In genomic region chr7:131629203-131629871, GRCh38 we compare ENCODE assay signal across 11 cellular contexts.
DNase-seq lines count a peak whose midpoint lies in the region; ATAC-seq and TF ChIP-seq lines count a peak whose summit lies in the region.
"Had no signal": no experiment of that assay in that cellular context is flagged by ENCODE, and none has a peak within 500 bp of the region (broad histone marks: within the 10 kb centered on the region; RNA-seq: fewer than 3 reads in every experiment).

No MANE protein-coding gene starts in this region.

- H3K23ac ChIP-seq in IMR-90 (ENCODE audit: low read depth, low read length), result peak overlapping the region; percentile 93

- H3K4ac ChIP-seq in IMR-90 (ENCODE audit: low read depth, low read length), result peak overlapping the region; percentile 89

- intact Hi-C loops in IMR-90 (cut with micrococcal nuclease) (no loop called here), left lung (cut with DNase I) (no loop called here)
- intact Hi-C loops in naive thymus-derived CD4-positive, alpha-beta T cell (cut with micrococcal nuclease), result no loop called here

- peak overlapping the region; percentile 91; the same call in 2 of the 3 replicates for H2BK15ac ChIP-seq in IMR-90 (ENCODE audit: low read depth, low read length)

- H3K27ac Mint-ChIP-seq in naive thymus-derived CD4-positive, alpha-beta T cell, result no peak overlapping the region

- H3K36me3 ChIP-seq in IMR-90 (ENCODE audit: control insufficient read depth, insufficient read depth, low read length), result no peaks in the 10 kb centered on the region
- H3K36me3 ChIP-seq in left lung, result no peaks in the 10 kb centered on the region
- no peaks in the 10 kb centered on the region for H3K36me3 ChIP-seq in naive thymus-derived CD4-positive, alpha-beta T cell (ENCODE audit: control insufficient read depth in 2 of 3, insufficient read depth in 3 of 3, low read length in 3 of 3)

- H3K9me3 ChIP-seq in IMR-90 (ENCODE audit: control insufficient read depth, insufficient read depth, low read length), result no peaks in the 10 kb centered on the region
- no peaks in the 10 kb centered on the region for H3K9me3 ChIP-seq in left lung
- no peaks in the 10 kb centered on the region for H3K9me3 ChIP-seq in naive thymus-derived CD4-positive, alpha-beta T cell (ENCODE audit: control insufficient read depth in 2 of 3, low read length in 3 of 3)

- H3K36me3 Mint-ChIP-seq in naive thymus-derived CD4-positive, alpha-beta T cell, result no peaks in the 10 kb centered on the region

- H4K20me1 ChIP-seq in IMR-90 (ENCODE audit: insufficient read depth, low read length), result no peaks in the 10 kb centered on the region

- peaks cover 0 to 27% (median 15%) of the 10 kb centered on the region in 5 donors for H3K27me3 Mint-ChIP-seq in naive thymus-derived CD4-positive, alpha-beta T cell

- peak overlapping the region; percentile 99 for H2BK120ac ChIP-seq in IMR-90 (ENCODE audit: low read depth, low read length)

- peak overlapping the region; percentile 35 to 87; a peak in 3 of 4 replicates for H4K8ac ChIP-seq in IMR-90 (ENCODE audit: low read depth in 2 of 2, low read length in 2 of 2)

- DNase-seq in 8988T (peak; percentile 66), IMR-90 (peak; percentile 66), dermis blood vessel endothelial cell (peak; percentile 69), left lung (peak in 1 of 2 donors; percentile 61), epidermal melanocyte (ENCODE audit: insufficient read length, low spot score) (no peak)
- DNase-seq in naive thymus-derived CD4-positive, alpha-beta T cell, result no peak
- DNase-seq in stimulated activated CD8-positive, alpha-beta memory T cell treated with anti-CD3 and anti-CD28 coated beads, Interleukin-4, amount 100 ng/mL, for 48 hours, result no peak
- DNase-seq: activated T-cell treated with anti-CD3 and anti-CD28 coated beads, Interleukin-2, amount 50 U/mL, for 4 hours; DMS79 treated with DMSO at 0.1 percent for 48 hours; NCI-H187 treated with DMSO at 0.1 percent for 48 hours had no signal

- TF ChIP-seq POLR2A in IMR-90 (IDR thresholded peaks at IDR 0.05; ENCODE audit: low read depth, low read length), result no peak

- no peak overlapping the region for H3K4me3 Mint-ChIP-seq in naive thymus-derived CD4-positive, alpha-beta T cell
- H3K4me3 Mint-ChIP-seq: activated T-cell treated with anti-CD3 and anti-CD28 coated beads, Interleukin-2, amount 50 U/mL, for 4 hours had no signal

- H3K9me3 Mint-ChIP-seq in naive thymus-derived CD4-positive, alpha-beta T cell, result peaks cover 0 to 1% (median 0%) of the 10 kb centered on the region in 11 donors
- H3K9me3 Mint-ChIP-seq: activated T-cell treated with anti-CD3 and anti-CD28 coated beads, Interleukin-2, amount 50 U/mL, for 4 hours had no signal

- in situ Hi-C loops in IMR-90 (cut with MboI; ENCODE audit: low sequenced_read_pairs), result no loop called here

- H3K18ac ChIP-seq in IMR-90 (ENCODE audit: low read depth, low read length), result no peak overlapping the region

- peak overlapping the region; percentile 84 for H2BK5ac ChIP-seq in IMR-90 (ENCODE audit: low read depth, low read length, poor library complexity, severe bottlenecking)

- no peaks in the 10 kb centered on the region for H3K4me1 Mint-ChIP-seq in naive thymus-derived CD4-positive, alpha-beta T cell

- CTCF ChIA-PET in IMR-90 (lab: Yijun Ruan, JAX), result interaction anchor here (1.0 kb wide), 1 partner anchor 65 kb away, joined by 3 read pairs; no protein-coding TSS in a partner anchor
- CTCF ChIA-PET in naive thymus-derived CD4-positive, alpha-beta T cell (lab: Charles Lee), result no interaction called here

- H2BK20ac ChIP-seq in IMR-90 (ENCODE audit: low read depth, low read length), result peak overlapping the region; percentile 94

- H3K4me1 ChIP-seq in IMR-90 (ENCODE audit: control insufficient read depth, insufficient read depth, low read length), result peaks cover 37% of the 10 kb centered on the region
- peaks cover 0 to 21% of the 10 kb centered on the region in 2 donors for H3K4me1 ChIP-seq in left lung
- no peaks in the 10 kb centered on the region for H3K4me1 ChIP-seq in naive thymus-derived CD4-positive, alpha-beta T cell (ENCODE audit: control insufficient read depth in 2 of 2, insufficient read depth in 2 of 2, low read length in 2 of 2)

- H3K27me3 ChIP-seq in IMR-90 (ENCODE audit: control insufficient read depth, insufficient read depth, low read length) (no peaks in the 10 kb centered on the region), left lung (no peaks in the 10 kb centered on the region)
- no peaks in the 10 kb centered on the region for H3K27me3 ChIP-seq in naive thymus-derived CD4-positive, alpha-beta T cell (ENCODE audit: control insufficient read depth in 2 of 2, insufficient read depth in 2 of 2, low read length in 2 of 2)

- H2AFZ ChIP-seq in IMR-90 (replicated peaks; ENCODE audit: low read length, poor library complexity), result peak overlapping the region; percentile 90

- TF ChIP-seq CTCF in IMR-90 (conservative IDR thresholded peaks at IDR 0.05; ENCODE audit: low read depth, low read length), result no peak
- TF ChIP-seq CTCF in left lung (IDR thresholded peaks at IDR 0.05), result no peak

- H3K14ac ChIP-seq in IMR-90 (replicated peaks; ENCODE audit: low read depth, low read length), result peak overlapping the region; percentile 85

- ATAC-seq in IMR-90 (ENCODE audit: low read depth) (peak; percentile 9; the same call in 1 of the 2 replicates), left lung (peak; percentile 9), GM19035 (IDR thresholded peaks at IDR 0.05; ENCODE audit: unreplicated experiment) (no peak)
- ATAC-seq in naive thymus-derived CD4-positive, alpha-beta T cell, result no peak
- ATAC-seq: activated T-cell treated with anti-CD3 and anti-CD28 coated beads, Interleukin-2, amount 50 U/mL, for 4 hours had no signal

- no peak overlapping the region for H3K9ac ChIP-seq in IMR-90 (ENCODE audit: low read depth, low read length)

- peak overlapping the region; percentile 77 for H4K91ac ChIP-seq in IMR-90 (ENCODE audit: insufficient read depth, low read depth, low read length)

- no peak for TF ChIP-seq RAD21 in IMR-90 (IDR thresholded peaks at IDR 0.05; ENCODE audit: low read length)

- peak overlapping the region; percentile 30; the same call in 1 of the 2 replicates for H3K4me2 ChIP-seq in IMR-90 (ENCODE audit: low read depth, low read length)

- H3K79me1 ChIP-seq in IMR-90 (ENCODE audit: low read depth in 1 of 2, low read length in 2 of 2), result peaks cover 0 to 8% of the 10 kb centered on the region in 2 experiments; a peak in 1 of 4 replicates

- POLR2A ChIA-PET in IMR-90 (lab: Charles Lee; ENCODE audit: unreplicated experiment), result no interaction called here
- POLR2A ChIA-PET in naive thymus-derived CD4-positive, alpha-beta T cell (lab: Charles Lee), result no interaction called here

- peak overlapping the region; percentile 92 for H2AK9ac ChIP-seq in IMR-90 (replicated peaks; ENCODE audit: low read depth, low read length, poor library complexity)

- H3K4me3 ChIP-seq in IMR-90 (ENCODE audit: insufficient read depth, low read depth, low read length) (no peak overlapping the region), left lung (no peak overlapping the region)
- no peak overlapping the region for H3K4me3 ChIP-seq in naive thymus-derived CD4-positive, alpha-beta T cell (ENCODE audit: low read length)

- H2AK5ac ChIP-seq in IMR-90 (ENCODE audit: low read depth, low read length), result peak overlapping the region; percentile 85

- dilution Hi-C loops in IMR-90 (cut with HindIII; ENCODE audit: low sequenced_read_pairs, unreplicated experiment), result no loop called here

- H3K27ac ChIP-seq in IMR-90 (ENCODE audit: insufficient read depth, low read length), result no peak overlapping the region; the same call in 1 of the 2 replicates
- H3K27ac ChIP-seq in left lung, result peak overlapping the region; percentile 7 to 67
- H3K27ac ChIP-seq in naive thymus-derived CD4-positive, alpha-beta T cell (ENCODE audit: low read depth, low read length), result no peak overlapping the region

- no TSS peak for BruUV-seq in IMR-90 (replicated peaks; lab: Mats Ljungman, UMichigan)

- H4K5ac ChIP-seq in IMR-90 (ENCODE audit: low read depth, low read length), result peak overlapping the region; percentile 40; the same call in 1 of the 2 replicates

- no peak overlapping the region for H3K56ac ChIP-seq in IMR-90 (ENCODE audit: extremely low read depth, insufficient read depth, low read length)

- 44% methylated on average over 2 of the region's 14 CpGs; no CpG with 5 or more reads in 1 of the 2 experiments for WGBS in IMR-90 (ENCODE audit: extremely low coverage in 2 of 2, insufficient read length in 1 of 2), 2 experiments

- H3K9me1 ChIP-seq in IMR-90 (ENCODE audit: insufficient read depth, low read length), result peaks cover 47% of the 10 kb centered on the region

TF ChIP-seq in IMR-90, 13 proteins besides CTCF, POLR2A, EP300 and RAD21:
- TF ChIP-seq ELK1 (IDR thresholded peaks at IDR 0.05; ENCODE audit: borderline replicate concordance, low read depth, low read length) (no peak), MAZ (IDR thresholded peaks at IDR 0.05; ENCODE audit: borderline replicate concordance, low read depth, low read length) (no peak), NFE2L2 (IDR thresholded peaks at IDR 0.05; ENCODE audit: low read depth, low read length) (no peak), FOS (IDR thresholded peaks at IDR 0.05; ENCODE audit: low read depth, low read length) (peak; percentile 56), SMC3 (IDR thresholded peaks at IDR 0.05; ENCODE audit: low read depth, low read length) (no peak), MXI1 (IDR thresholded peaks at IDR 0.05; ENCODE audit: borderline replicate concordance, low read depth, low read length) (no peak), BHLHE40 (IDR thresholded peaks at IDR 0.05; ENCODE audit: low read depth, low read length) (no peak), CHD1 (IDR thresholded peaks at IDR 0.05; ENCODE audit: low read depth, low read length) (no peak), MAFK (IDR thresholded peaks at IDR 0.05; ENCODE audit: low read depth, low read length) (no peak)

Comparison
In these comparisons a context has a peak if more than half of its experiments do, and no peak if none do; other contexts are left out.
1. DNase-seq: peak in 8988T (single experiment), IMR-90 (single experiment) and dermis blood vessel endothelial cell (single experiment); none in naive thymus-derived CD4-positive, alpha-beta T cell (0 of 9), stimulated activated CD8-positive, alpha-beta memory T cell treated with anti-CD3 and anti-CD28 coated beads, Interleukin-4, amount 100 ng/mL, for 48 hours (single experiment) and epidermal melanocyte (single experiment).
2. ATAC-seq: peak in IMR-90 (single experiment) and left lung (single experiment); none in naive thymus-derived CD4-positive, alpha-beta T cell (single experiment) and GM19035 (single experiment).
3. H3K27ac ChIP-seq: peak in left lung (2 of 2); none in IMR-90 (single experiment) and naive thymus-derived CD4-positive, alpha-beta T cell (single experiment).